16 cellular contexts compared by ENCODE assay signal in the genomic region with DNA sequence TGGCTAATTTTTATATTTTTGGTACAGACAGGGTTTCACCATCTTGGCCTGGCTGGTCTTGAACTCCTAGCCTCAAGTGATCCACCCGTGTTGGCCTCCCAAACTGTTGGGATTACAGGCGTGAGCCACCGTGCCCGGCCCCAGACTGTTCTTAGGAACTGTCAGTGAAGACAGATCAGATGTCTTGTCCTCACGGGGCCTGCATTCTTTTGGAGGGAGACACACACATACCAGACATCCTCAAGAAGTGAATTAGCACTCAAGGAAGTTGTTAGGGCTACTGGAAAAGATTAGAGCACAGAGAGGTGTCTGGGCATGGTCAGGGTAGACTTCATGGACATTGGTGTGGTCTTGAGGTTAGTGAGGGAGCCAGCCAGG. TPM values are rescaled to one million over a fixed set of nuclear protein-coding genes. Genes with fewer than 3 reads are reported as not detected.
DNase-seq lines count a peak whose midpoint lies in the region; ATAC-seq and TF ChIP-seq lines count a peak whose summit lies in the region.
"Had no signal": no experiment of that assay in that cellular context is flagged by ENCODE, and none has a peak within 500 bp of the region (broad histone marks: within the 10 kb centered on the region; RNA-seq: fewer than 3 reads in every experiment).

No MANE protein-coding gene starts in this region.

- no peaks in the 10 kb centered on the region for H3K9me2 ChIP-seq in HCT116 (ENCODE audit: insufficient read depth)

- H3K27me3 ChIP-seq in HCT116 (ENCODE audit: insufficient read depth, low read length) (no peaks in the 10 kb centered on the region), adipocyte (replicated peaks; ENCODE audit: control insufficient read depth, insufficient read depth, low read length) (no peaks in the 10 kb centered on the region), subcutaneous abdominal adipose tissue (ENCODE audit: control insufficient read depth in 5 of 5, insufficient read depth in 4 of 5, low read length in 5 of 5) (no peaks in the 10 kb centered on the region)

- POLR2A ChIA-PET in HCT116 (lab: Charles Lee), result no interaction called here

- no peak overlapping the region for H3K4me3 ChIP-seq in HCT116 (replicated peaks in 1 of 2; ENCODE audit: low read depth in 1 of 2, low read length in 2 of 2)
- no peak overlapping the region for H3K4me3 ChIP-seq in adipocyte (ENCODE audit: low read length)
- no peak overlapping the region for H3K4me3 ChIP-seq in subcutaneous abdominal adipose tissue (ENCODE audit: low read depth in 1 of 5, low read length in 5 of 5)

- ATAC-seq in HCT116 (no peak), GM21723 (IDR thresholded peaks at IDR 0.05; ENCODE audit: unreplicated experiment) (no peak)

- H3K4me1 ChIP-seq in HCT116 (ENCODE audit: control insufficient read depth in 1 of 2, insufficient read depth in 2 of 2, low read length in 2 of 2) (peaks cover 7 to 19% of the 10 kb centered on the region in 2 experiments; a peak in 3 of 4 replicates), adipocyte (ENCODE audit: control insufficient read depth, insufficient read depth, low read length) (peaks cover 20% of the 10 kb centered on the region), subcutaneous abdominal adipose tissue (ENCODE audit: control insufficient read depth in 5 of 5, insufficient read depth in 5 of 5, low read length in 5 of 5) (peaks cover 6 to 35% (median 14%) of the 10 kb centered on the region in 5 donors)

- H3K36me3 ChIP-seq in HCT116 (ENCODE audit: control insufficient read depth in 1 of 2, insufficient read depth in 2 of 2, low read length in 2 of 2), result no peaks in the 10 kb centered on the region
- H3K36me3 ChIP-seq in adipocyte (ENCODE audit: control insufficient read depth, insufficient read depth, low read length, severe bottlenecking), result no peaks in the 10 kb centered on the region
- no peaks in the 10 kb centered on the region for H3K36me3 ChIP-seq in subcutaneous abdominal adipose tissue (ENCODE audit: control insufficient read depth in 5 of 5, insufficient read depth in 5 of 5, low read length in 5 of 5)

- RAD21 ChIA-PET in HCT116 (lab: Charles Lee; ENCODE audit: low non-redundant PET in 1 of 2, low total read pairs in 2 of 2, uncharacterized antibody in 2 of 2, unreplicated experiment in 2 of 2), result no interaction called here

- intact Hi-C loops in HCT116 (cut with micrococcal nuclease), result no loop called here

- H3K79me2 ChIP-seq in HCT116 (ENCODE audit: insufficient read depth, low read length), result no peaks in the 10 kb centered on the region

- H2AFZ ChIP-seq in HCT116 (ENCODE audit: low read depth, low read length, poor library complexity, severe bottlenecking), result peak overlapping the region; percentile 99

- CTCF ChIA-PET in HCT116 (lab: Charles Lee), result interaction anchor here (1.4 to 1.8 kb wide), 2 partner anchors 10 to 339 kb away, joined by 4 to 15 read pairs; partner anchors contain the start of gene LPIN3

- BruUV-seq in HCT116 (replicated peaks; lab: Mats Ljungman, UMichigan), result no TSS peak

- H3K9ac ChIP-seq in HCT116 (ENCODE audit: low read length), result no peak overlapping the region
- H3K9ac ChIP-seq in adipocyte (ENCODE audit: low read length), result peak overlapping the region; percentile 78
- no peak overlapping the region for H3K9ac ChIP-seq in subcutaneous abdominal adipose tissue (ENCODE audit: low read length in 5 of 5)

- no peaks in the 10 kb centered on the region for H4K20me1 ChIP-seq in HCT116 (ENCODE audit: insufficient read depth)

- H3K9me3 ChIP-seq in HCT116 (ENCODE audit: control insufficient read depth in 1 of 2, insufficient read depth in 1 of 2, low read depth in 1 of 2, low read length in 2 of 2) (no peaks in the 10 kb centered on the region), adipocyte (ENCODE audit: control insufficient read depth, low read length) (no peaks in the 10 kb centered on the region), subcutaneous abdominal adipose tissue (ENCODE audit: control insufficient read depth in 5 of 5, low read length in 5 of 5) (no peaks in the 10 kb centered on the region)

- no peak for TF ChIP-seq RAD21 in HCT116 (IDR thresholded peaks at IDR 0.05; ENCODE audit: low read depth)

- no peak overlapping the region for H3K27ac ChIP-seq in HCT116 (ENCODE audit: low read depth, low read length)
- peak overlapping the region; percentile 74 for H3K27ac ChIP-seq in subcutaneous abdominal adipose tissue (ENCODE audit: low read depth, low read length)

- TF ChIP-seq CTCF in HCT116 (IDR thresholded peaks at IDR 0.05 in 2 of 3, conservative IDR thresholded peaks at IDR 0.05 in 1 of 3; ENCODE audit: borderline replicate concordance in 1 of 3, insufficient read depth in 1 of 3, low read depth in 2 of 3, low read length in 2 of 3), result no peak

- DNase-seq in HCT116 (ENCODE audit: low read depth, low spot score) (no peak), adipocyte (ENCODE audit: low read depth) (peak; percentile 38), islet precursor cell (peak; percentile 87), globus pallidus (ENCODE audit: low spot score) (no peak), DMS153 (lab: John Stamatoyannopoulos, UW) (no peak)
- DNase-seq in activated CD8-positive, alpha-beta memory T cell treated with anti-CD3 and anti-CD28 coated beads for 24 hours, result no peak
- DNase-seq: activated CD8-positive, alpha-beta memory T cell treated with anti-CD3 and anti-CD28 coated beads, Interleukin-2, amount 10 ng/mL, durations not matched to agents 7 days and 5 days; activated naive CD4-positive, alpha-beta T cell treated with anti-CD3 and anti-CD28 coated beads for 36 hours; cerebellar nuclear complex; NCI-H1436 treated with DMSO at 0.1 percent for 48 hours; NCI-H526; retina; RPMI8226 had no signal

- TF ChIP-seq POLR2A in HCT116 (IDR thresholded peaks at IDR 0.05; ENCODE audit: borderline replicate concordance, extremely low read depth, insufficient read depth, insufficient read length), result no peak

- H3K4me2 ChIP-seq in HCT116 (ENCODE audit: low read length), result no peak overlapping the region

TF ChIP-seq in HCT116, 20 proteins besides CTCF, POLR2A, EP300 and RAD21:
- no peak for TF ChIP-seq JUND (IDR thresholded peaks at IDR 0.05)
- TF ChIP-seq FOSL1 (IDR thresholded peaks at IDR 0.05; ENCODE audit: low read depth), result no peak
- no peak for TF ChIP-seq SP1 (IDR thresholded peaks at IDR 0.05; ENCODE audit: low read depth)
- no peak for TF ChIP-seq EZH2 (IDR thresholded peaks at IDR 0.05)
- TF ChIP-seq REST (IDR thresholded peaks at IDR 0.05; ENCODE audit: low read depth), result no peak
- no peak for TF ChIP-seq ELF1 (IDR thresholded peaks at IDR 0.05; ENCODE audit: borderline replicate concordance, low read depth)
- TF ChIP-seq EZH2phosphoT487 (IDR thresholded peaks at IDR 0.05; ENCODE audit: borderline replicate concordance), result no peak
- no peak for TF ChIP-seq SRF (IDR thresholded peaks at IDR 0.05; ENCODE audit: low read depth)
- TF ChIP-seq POLR2AphosphoS5 (IDR thresholded peaks at IDR 0.05; ENCODE audit: low read depth, low read length), result no peak
- no peak for TF ChIP-seq ATF3 (IDR thresholded peaks at IDR 0.05)

RNA-seq across cellular contexts. Expression of gene LPIN3, which starts 10.3 kb away (rescaled TPM):
- total RNA-seq in HCT116 (2021; ENCODE audit: unreplicated experiment), result 18.5 TPM
- polyA plus RNA-seq in HCT116 (2012), result 18.1 and 19.9 TPM in 2 replicates

RNA-seq across cellular contexts. Expression of gene ZHX3, which starts 12.8 kb away (rescaled TPM):
- 13.3 TPM for total RNA-seq in HCT116 (2021; ENCODE audit: unreplicated experiment)
- 2.9 and 5.0 TPM in 2 replicates for polyA plus RNA-seq in HCT116 (2012)

RNA-seq across cellular contexts. Expression of gene EMILIN3, which starts 36.3 kb away (rescaled TPM):
- not detected for total RNA-seq in HCT116 (2021; ENCODE audit: unreplicated experiment)
- 0.06 and 0.16 TPM in 2 replicates for polyA plus RNA-seq in HCT116 (2012)
- total RNA-seq: activated CD8-positive, alpha-beta memory T cell treated with anti-CD3 and anti-CD28 coated beads, Interleukin-2, amount 10 ng/mL, durations not matched to agents 7 days and 5 days; activated naive CD4-positive, alpha-beta T cell treated with anti-CD3 and anti-CD28 coated beads for 36 hours; subcutaneous adipose tissue had no signal

Comparison
In these comparisons a context has a peak if more than half of its experiments do, and no peak if none do; other contexts are left out.
1. DNase-seq: peak in adipocyte (single experiment) and islet precursor cell (single experiment); none in HCT116 (single experiment), globus pallidus (single experiment), DMS153 (single experiment) and activated CD8-positive, alpha-beta memory T cell treated with anti-CD3 and anti-CD28 coated beads for 24 hours (single experiment).